In genomic region chr5:119321569-119322311, GRCh38 we compare ENCODE assay signal across 1 cellular context.
TF ChIP-seq lines count a peak whose summit lies in the region.

No MANE protein-coding gene starts in this region.

TF ChIP-seq in K562, 482 proteins besides CTCF, POLR2A, EP300 and RAD21 (continued from another document and continues in another):
- TF ChIP-seq ZBTB9 (CRISPR knock-in tag; IDR thresholded peaks at IDR 0.05) (no peak), ZNF57 (CRISPR knock-in tag; IDR thresholded peaks at IDR 0.05) (no peak), DLX4 (CRISPR knock-in tag; IDR thresholded peaks at IDR 0.05) (no peak), ZNF407 (IDR thresholded peaks at IDR 0.05; ENCODE audit: low read depth) (no peak), PHB2 (IDR thresholded peaks at IDR 0.05; ENCODE audit: low read depth) (peak; percentile 65; the same call in 1 of the 2 replicates), GABPB1 (CRISPR knock-in tag; IDR thresholded peaks at IDR 0.05) (no peak), ZBTB2 (IDR thresholded peaks at IDR 0.05) (peak; percentile 91), TCF7L2 (IDR thresholded peaks at IDR 0.05; ENCODE audit: low read depth, low read length) (no peak), THRA (IDR thresholded peaks at IDR 0.05) (no peak), PPARD (CRISPR knock-in tag; IDR thresholded peaks at IDR 0.05) (no peak), ZBTB17 (CRISPR knock-in tag; IDR thresholded peaks at IDR 0.05) (no peak), LCOR (CRISPR knock-in tag; IDR thresholded peaks at IDR 0.05) (peak; percentile 72), ARNT (IDR thresholded peaks at IDR 0.05) (peak; percentile 78 to 92; a peak in 3 of 4 replicates), HNRNPUL1 (IDR thresholded peaks at IDR 0.05; ENCODE audit: low read length) (no peak), ZNF445 (CRISPR knock-in tag; IDR thresholded peaks at IDR 0.05; ENCODE audit: low read depth) (no peak), BCOR (IDR thresholded peaks at IDR 0.05) (peak; percentile 73), SLC30A9 (CRISPR knock-in tag; IDR thresholded peaks at IDR 0.05) (no peak), ZBTB43 (CRISPR knock-in tag; IDR thresholded peaks at IDR 0.05) (no peak), RFX1 (IDR thresholded peaks at IDR 0.05) (no peak), KHSRP (IDR thresholded peaks at IDR 0.05) (0 out of 2 replicates have a peak, but pooled peaks have one; percentile 20), TSHZ1 (CRISPR knock-in tag; IDR thresholded peaks at IDR 0.05) (no peak), HOXB6 (CRISPR knock-in tag; IDR thresholded peaks at IDR 0.05; ENCODE audit: borderline replicate concordance) (no peak), PKNOX1 (IDR thresholded peaks at IDR 0.05) (peak; percentile 95), RBM15 (IDR thresholded peaks at IDR 0.05; ENCODE audit: insufficient read depth, low read length) (no peak), HLTF (IDR thresholded peaks at IDR 0.05) (peak; percentile 89), RBM22 (IDR thresholded peaks at IDR 0.05; ENCODE audit: low read depth, low read length, poor library complexity, severe bottlenecking) (no peak), AFF1 (IDR thresholded peaks at IDR 0.05; ENCODE audit: low read depth in 1 of 2, partially characterized antibody in 2 of 2) (peak; percentile 78 to 93), FOXK1 (CRISPR knock-in tag; IDR thresholded peaks at IDR 0.05; ENCODE audit: borderline replicate concordance) (no peak), MCM3 (IDR thresholded peaks at IDR 0.05) (no peak), HDGF (IDR thresholded peaks at IDR 0.05) (0 out of 2 replicates have a peak, but pooled peaks have one; percentile 88), BRD9 (IDR thresholded peaks at IDR 0.05; ENCODE audit: low read depth, partially characterized antibody) (peak; percentile 97), CBX8 (IDR thresholded peaks at IDR 0.05; ENCODE audit: borderline replicate concordance, extremely low read depth, low read depth, low read length, poor library complexity, severe bottlenecking) (no peak), ZNF644 (tag; IDR thresholded peaks at IDR 0.05; ENCODE audit: low read depth) (0 out of 2 replicates have a peak, but pooled peaks have one; percentile 27), ELF1 (tag; IDR thresholded peaks at IDR 0.05) (no peak)
